ENCODE assay signal across 12 cellular contexts in the genomic region with DNA sequence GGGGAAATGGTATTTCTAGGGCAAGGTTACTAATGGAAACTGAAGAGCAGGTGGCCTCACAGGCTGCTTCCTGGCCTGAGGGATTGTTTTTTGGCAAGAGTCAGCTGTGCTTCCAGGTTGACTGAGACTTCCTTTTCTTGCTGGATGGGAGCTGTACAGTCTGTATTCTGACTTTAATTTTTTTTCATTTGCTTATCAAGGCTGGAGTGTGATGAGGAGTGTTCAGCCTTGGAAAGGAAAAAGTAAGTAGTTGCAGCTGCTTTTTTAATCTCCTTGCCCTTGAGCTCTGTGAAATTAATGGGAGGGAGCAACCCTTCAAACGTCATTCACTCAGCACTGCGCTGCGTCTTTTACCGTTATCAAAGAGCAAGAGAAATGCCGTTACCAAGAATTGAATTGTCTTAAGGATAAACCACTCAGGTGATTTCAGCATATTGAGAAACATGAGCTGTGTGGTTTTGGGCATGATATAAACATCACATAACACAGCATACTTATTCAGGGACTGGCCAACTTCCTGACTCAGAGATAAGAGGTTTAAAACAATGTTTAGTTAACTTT. TPM values are rescaled to one million over a fixed set of nuclear protein-coding genes. Genes with fewer than 3 reads are reported as not detected.
DNase-seq lines count a peak whose midpoint lies in the region; ATAC-seq and TF ChIP-seq lines count a peak whose summit lies in the region.
"Had no signal": no experiment of that assay in that cellular context is flagged by ENCODE, and none has a peak within 500 bp of the region (broad histone marks: within the 10 kb centered on the region; RNA-seq: fewer than 3 reads in every experiment).

No MANE protein-coding gene starts in this region.

- H3K36me3 ChIP-seq in stomach, result peaks cover 0 to 54% (median 37%) of the 10 kb centered on the region in 4 donors
- peaks cover 0 to 20% of the 10 kb centered on the region in 2 donors for H3K36me3 ChIP-seq in vagina
- H3K36me3 ChIP-seq in prostate gland, result no peaks in the 10 kb centered on the region

- POLR2A ChIA-PET in activated CD8-positive, alpha-beta T cell treated with anti-CD3 and anti-CD28 coated beads, Interleukin-2, amount 10 ng/mL, durations not matched to agents 7 days and 5 days (lab: Charles Lee), result interaction anchor here (0.6 kb wide), 1 partner anchor 27 kb away, joined by 3 read pairs; no protein-coding TSS in a partner anchor

- TF ChIP-seq EP300 in stomach (IDR thresholded peaks at IDR 0.05), result no peak

- H3K4me3 ChIP-seq in fibroblast of pulmonary artery (replicated peaks; ENCODE audit: low read depth, low read length), result no peak overlapping the region
- H3K4me3 ChIP-seq in stomach, result no peak overlapping the region
- no peak overlapping the region for H3K4me3 ChIP-seq in vagina
- H3K4me3 ChIP-seq in prostate gland, result no peak overlapping the region
- H3K4me3 ChIP-seq: skin epidermis had no signal

- intact Hi-C loops in stomach (cut with DNase I; ENCODE audit: low total_unique reads), result no loop called here
- intact Hi-C loops in vagina (cut with DNase I), result no loop called here
- intact Hi-C loops in left colon (cut with DNase I, micrococcal nuclease), result no loop called here
- intact Hi-C loops in prostate gland (cut with DNase I), result no loop called here

- H3K9me3 Mint-ChIP-seq in activated T-cell treated with anti-CD3 and anti-CD28 coated beads, Interleukin-2, amount 50 U/mL, for 72 hours, result no peaks in the 10 kb centered on the region
- H3K9me3 Mint-ChIP-seq in activated CD8-positive, alpha-beta T cell treated with anti-CD3 and anti-CD28 coated beads, Interleukin-2, amount 10 ng/mL, durations not matched to agents 7 days and 5 days (ENCODE audit: insufficient read depth), result no peaks in the 10 kb centered on the region
- H3K9me3 Mint-ChIP-seq: activated CD4-positive, alpha-beta memory T cell treated with anti-CD3 and anti-CD28 coated beads for 36 hours had no signal

- ATAC-seq in activated T-cell treated with anti-CD3 and anti-CD28 coated beads, Interleukin-2, amount 50 U/mL, for 72 hours (replicated peaks in 1 of 2), result peak in 1 of 2 donors; percentile 66
- ATAC-seq in activated CD8-positive, alpha-beta T cell treated with anti-CD3 and anti-CD28 coated beads, Interleukin-2, amount 10 ng/mL, durations not matched to agents 7 days and 5 days, result no peak
- ATAC-seq in left colon, result no peak

- H3K27me3 ChIP-seq in stomach (no peaks in the 10 kb centered on the region), vagina (no peaks in the 10 kb centered on the region), prostate gland (replicated peaks; ENCODE audit: insufficient read depth) (no peaks in the 10 kb centered on the region)

- H3K9me3 ChIP-seq in stomach, result no peaks in the 10 kb centered on the region
- no peaks in the 10 kb centered on the region for H3K9me3 ChIP-seq in vagina
- H3K9me3 ChIP-seq in prostate gland, result no peaks in the 10 kb centered on the region

- whole genome bisulfite sequencing in stomach, 5 donors, result 22 to 38% (median 28%) methylated on average over 5 of the region's 5 CpGs
- WGBS in prostate gland, result 65% methylated on average over 5 of the region's 5 CpGs

- H3K27ac ChIP-seq in stomach (peak overlapping the region; percentile 0 to 66 (median 57)), vagina (no peak overlapping the region), prostate gland (no peak overlapping the region)

- TF ChIP-seq CTCF in fibroblast of pulmonary artery (IDR thresholded peaks at IDR 0.05; ENCODE audit: low read length, missing control alignments), result no peak
- TF ChIP-seq CTCF in stomach (IDR thresholded peaks at IDR 0.05), result no peak
- no peak for TF ChIP-seq CTCF in vagina (IDR thresholded peaks at IDR 0.05)
- no peak for TF ChIP-seq CTCF in prostate gland (IDR thresholded peaks at IDR 0.05)

- H3K27me3 Mint-ChIP-seq in activated T-cell treated with anti-CD3 and anti-CD28 coated beads, Interleukin-2, amount 50 U/mL, for 72 hours (ENCODE audit: low read depth), result no peaks in the 10 kb centered on the region
- H3K27me3 Mint-ChIP-seq in activated CD8-positive, alpha-beta T cell treated with anti-CD3 and anti-CD28 coated beads, Interleukin-2, amount 10 ng/mL, durations not matched to agents 7 days and 5 days (ENCODE audit: low read depth), result no peaks in the 10 kb centered on the region
- H3K27me3 Mint-ChIP-seq: activated CD4-positive, alpha-beta memory T cell treated with anti-CD3 and anti-CD28 coated beads for 36 hours had no signal

- H3K36me3 Mint-ChIP-seq in activated T-cell treated with anti-CD3 and anti-CD28 coated beads, Interleukin-2, amount 50 U/mL, for 72 hours (ENCODE audit: insufficient read depth in 2 of 2), result peaks cover 3 to 16% of the 10 kb centered on the region in 2 donors
- H3K36me3 Mint-ChIP-seq in activated CD8-positive, alpha-beta T cell treated with anti-CD3 and anti-CD28 coated beads, Interleukin-2, amount 10 ng/mL, durations not matched to agents 7 days and 5 days (ENCODE audit: low read depth), result peaks cover 22% of the 10 kb centered on the region

- CTCF ChIA-PET in activated CD8-positive, alpha-beta T cell treated with anti-CD3 and anti-CD28 coated beads, Interleukin-2, amount 10 ng/mL, durations not matched to agents 7 days and 5 days (lab: Charles Lee), result interaction anchor here (1.2 to 3.1 kb wide), 2 partner anchors 20 to 112 kb away, joined by 3 to 18 read pairs; no protein-coding TSS in a partner anchor

- TF ChIP-seq POLR2A in stomach (IDR thresholded peaks at IDR 0.05) (no peak), vagina (IDR thresholded peaks at IDR 0.05) (no peak), prostate gland (IDR thresholded peaks at IDR 0.05) (no peak)

- no peak for DNase-seq in activated T-cell treated with anti-CD3 and anti-CD28 coated beads, Interleukin-2, amount 50 U/mL, for 72 hours
- no peak for DNase-seq in activated T-cell treated with anti-CD3 and anti-CD28 coated beads, Interleukin-2, amount 50 U/mL, for 1 hour
- no peak for DNase-seq in activated CD8-positive, alpha-beta T cell treated with anti-CD3 and anti-CD28 coated beads, Interleukin-2, amount 10 ng/mL, durations not matched to agents 7 days and 5 days
- peak; percentile 84 for DNase-seq in fibroblast of pulmonary artery (ENCODE audit: low read depth)
- no peak for DNase-seq in stomach
- DNase-seq in vagina (ENCODE audit: extremely low spot score in 2 of 2), result no peak
- DNase-seq in left colon, result no peak
- DNase-seq in prostate gland (ENCODE audit: low spot score), result no peak
- DNase-seq: activated CD4-positive, alpha-beta memory T cell treated with anti-CD3 and anti-CD28 coated beads for 36 hours; NCI-H1930; SHP77 treated with DMSO at 0.1 percent for 48 hours had no signal

- H3K4me3 Mint-ChIP-seq in activated T-cell treated with anti-CD3 and anti-CD28 coated beads, Interleukin-2, amount 50 U/mL, for 72 hours, result peak overlapping the region in 1 of 2 donors; percentile 22
- no peak overlapping the region for H3K4me3 Mint-ChIP-seq in activated CD8-positive, alpha-beta T cell treated with anti-CD3 and anti-CD28 coated beads, Interleukin-2, amount 10 ng/mL, durations not matched to agents 7 days and 5 days
- H3K4me3 Mint-ChIP-seq: activated CD4-positive, alpha-beta memory T cell treated with anti-CD3 and anti-CD28 coated beads for 36 hours had no signal

- H3K4me1 ChIP-seq in stomach (peaks cover 4 to 30% (median 20%) of the 10 kb centered on the region in 4 donors), vagina (no peaks in the 10 kb centered on the region), prostate gland (replicated peaks) (no peaks in the 10 kb centered on the region)

- H3K27ac Mint-ChIP-seq in activated T-cell treated with anti-CD3 and anti-CD28 coated beads, Interleukin-2, amount 50 U/mL, for 72 hours, result peak overlapping the region; percentile 86
- peak overlapping the region; percentile 15 for H3K27ac Mint-ChIP-seq in activated CD8-positive, alpha-beta T cell treated with anti-CD3 and anti-CD28 coated beads, Interleukin-2, amount 10 ng/mL, durations not matched to agents 7 days and 5 days
- H3K27ac Mint-ChIP-seq: activated CD4-positive, alpha-beta memory T cell treated with anti-CD3 and anti-CD28 coated beads for 36 hours had no signal

- H3K4me1 Mint-ChIP-seq in activated T-cell treated with anti-CD3 and anti-CD28 coated beads, Interleukin-2, amount 50 U/mL, for 72 hours (ENCODE audit: low read depth), result no peaks in the 10 kb centered on the region
- no peaks in the 10 kb centered on the region for H3K4me1 Mint-ChIP-seq in activated CD8-positive, alpha-beta T cell treated with anti-CD3 and anti-CD28 coated beads, Interleukin-2, amount 10 ng/mL, durations not matched to agents 7 days and 5 days (ENCODE audit: low read depth)

RNA-seq across cellular contexts. Expression of gene AQP7, which starts 47.6 kb away (rescaled TPM):
- not detected for total RNA-seq in activated T-cell treated with anti-CD3 and anti-CD28 coated beads, Interleukin-2, amount 50 U/mL, for 72 hours
- total RNA-seq in activated CD8-positive, alpha-beta T cell treated with anti-CD3 and anti-CD28 coated beads, Interleukin-2, amount 10 ng/mL, durations not matched to agents 7 days and 5 days, result not detected
- 10 to 100 TPM in 1 of 5 donors, 1 to 10 TPM in 2, not detected in 2; 2.8 to 17.4 (median 3.9) TPM for total RNA-seq in stomach
- polyA plus RNA-seq in stomach, result 1 to 10 TPM; 1.1 to 5.3 (median 1.5) TPM
- total RNA-seq in vagina, result 6.4 TPM
- total RNA-seq in left colon, result 10 to 100 TPM in 1 of 2 donors, 1 to 10 TPM in 1; 8.3 to 21.0 TPM
- total RNA-seq in prostate gland, result 1 to 10 TPM in 1 of 2 donors, not detected in 1; 6.4 TPM

Comparison
In these comparisons a context has a peak if more than half of its experiments do, and no peak if none do; other contexts are left out.
1. H3K27ac ChIP-seq: peak in stomach (5 of 5); none in vagina (single experiment) and prostate gland (0 of 2).